ENCODE assay signal across 29 cellular contexts in the genomic region with DNA sequence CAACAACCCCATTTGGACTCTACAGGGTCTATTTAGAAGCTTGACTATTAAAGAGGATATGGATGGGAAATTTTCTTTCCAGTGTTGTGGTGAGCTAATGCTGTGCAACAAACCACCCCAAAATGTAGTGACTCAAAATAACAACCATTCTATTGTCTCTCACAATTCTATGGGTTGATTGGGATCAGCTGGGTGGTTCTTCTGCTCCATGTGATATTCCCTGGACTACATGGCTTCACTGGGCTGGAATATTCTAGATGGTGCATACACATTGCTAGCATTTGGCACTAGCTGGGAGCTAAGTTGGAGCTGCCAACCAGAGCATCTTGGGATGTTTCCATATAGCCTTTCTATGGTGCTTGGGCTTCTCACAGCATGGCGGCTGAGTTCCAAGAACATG. TPM values are rescaled to one million over a fixed set of nuclear protein-coding genes. Genes with fewer than 3 reads are reported as not detected.
"Had no signal": no experiment of that assay in that cellular context is flagged by ENCODE, and none has a peak within 500 bp of the region (broad histone marks: within the 10 kb centered on the region; RNA-seq: fewer than 3 reads in every experiment).

No MANE protein-coding gene starts in this region.

- FAIRE-seq: urothelium cell line had no signal

- DNase-seq: stimulated activated CD4-positive, alpha-beta T cell treated with anti-CD3 and anti-CD28 coated beads, Interleukin-2, amount 100 ng/mL, for 48 hours; stimulated activated CD4-positive, alpha-beta T cell treated with anti-CD3 and anti-CD28 coated beads, Interleukin-4, amount 100 ng/mL, for 1 hour; stimulated activated CD4-positive, alpha-beta T cell treated with anti-CD3 and anti-CD28 coated beads, Interleukin-4, amount 100 ng/mL, for 24 hours; stimulated activated CD4-positive, alpha-beta T cell treated with anti-CD3 and anti-CD28 coated beads, Interleukin-4, amount 100 ng/mL, for 4 hours; stimulated activated CD8-positive, alpha-beta memory T cell treated with anti-CD3 and anti-CD28 coated beads, Interleukin-4, amount 100 ng/mL, for 48 hours; stimulated activated naive B cell treated with anti-CD40 and anti-IgM and Interleukin-4, amounts not matched to agents 10 μg/mL and 1 μg/mL and 100 μg/mL, for 72 hours; stimulated activated naive CD4-positive, alpha-beta T cell; stimulated activated naive CD4-positive, alpha-beta T cell treated with Interleukin-2 at 50 U/mL for 16 hours; stimulated activated naive CD8-positive, alpha-beta T cell treated with anti-CD3 and anti-CD28 coated beads, Interleukin-15, amount 100 ng/mL, for 72 hours; stimulated activated naive CD8-positive, alpha-beta T cell treated with anti-CD3 and anti-CD28 coated beads, Interleukin-15, Interleukin-2, amounts not matched to agents 100 U/mL and 50 U/mL, for 24 hours; stomach; substantia nigra; testis; thyroid gland; tibial artery; transverse colon; trophoblast cell; upper lobe of left lung; upper lobe of right lung; uterus had no signal

- H3K4me1 ChIP-seq: stomach, suprapubic skin, testis, thyroid gland, tibial artery, tibial nerve, transverse colon, upper lobe of left lung, upper lobe of right lung, uterus, vagina had no signal

- H3K9me3 Mint-ChIP-seq: stimulated activated effector memory CD8-positive, alpha-beta T cell treated with anti-CD3 and anti-CD28 coated beads, Interleukin-12 subunit alpha, Interleukin-12 subunit beta, amount 100 ng/mL, for 72 hours; stimulated activated naive B cell treated with anti-CD40 and anti-IgM and Interleukin-4, amounts not matched to agents 10 μg/mL and 1 μg/mL and 100 μg/mL, for 72 hours; stimulated activated naive CD8-positive, alpha-beta T cell treated with anti-CD3 and anti-CD28 coated beads, Interleukin-15, amount 100 ng/mL, for 72 hours; stimulated activated naive CD8-positive, alpha-beta T cell treated with anti-CD3 and anti-CD28 coated beads, Interleukin-15, Interleukin-2, amounts not matched to agents 100 ng/mL and 50 ng/mL, for 24 hours; type B pancreatic cell had no signal

- H3K4me1 Mint-ChIP-seq: stimulated activated effector memory CD8-positive, alpha-beta T cell treated with anti-CD3 and anti-CD28 coated beads, Interleukin-12 subunit alpha, Interleukin-12 subunit beta, amount 100 ng/mL, for 72 hours; stimulated activated memory B cell treated with anti-CD40 and anti-IgM and Interleukin-4, amounts not matched to agents 10 μg/mL and 1 μg/mL and 100 μg/mL, for 72 hours; stimulated activated naive B cell treated with anti-CD40 and anti-IgM and Interleukin-4, amounts not matched to agents 10 μg/mL and 1 μg/mL and 100 μg/mL, for 72 hours; stimulated activated naive CD8-positive, alpha-beta T cell treated with anti-CD3 and anti-CD28 coated beads, Interleukin-15, amount 100 ng/mL, for 72 hours had no signal

- H3K27me3 Mint-ChIP-seq: stimulated activated naive CD8-positive, alpha-beta T cell treated with anti-CD3 and anti-CD28 coated beads, Interleukin-15, amount 100 ng/mL, for 72 hours had no signal

- H3K9me3 ChIP-seq: suprapubic skin, testis, thoracic aorta, thyroid gland, transverse colon, upper lobe of right lung, uterus, vagina had no signal

- H3K27ac Mint-ChIP-seq: stimulated activated effector memory CD8-positive, alpha-beta T cell treated with anti-CD3 and anti-CD28 coated beads, Interleukin-12 subunit alpha, Interleukin-12 subunit beta, amount 100 ng/mL, for 72 hours; stimulated activated memory B cell treated with anti-CD40 and anti-IgM and Interleukin-4, amounts not matched to agents 10 μg/mL and 1 μg/mL and 100 μg/mL, for 72 hours; stimulated activated naive B cell treated with anti-CD40 and anti-IgM and Interleukin-4, amounts not matched to agents 10 μg/mL and 1 μg/mL and 100 μg/mL, for 72 hours; stimulated activated naive CD8-positive, alpha-beta T cell treated with anti-CD3 and anti-CD28 coated beads, Interleukin-15, amount 100 ng/mL, for 72 hours; stimulated activated naive CD8-positive, alpha-beta T cell treated with anti-CD3 and anti-CD28 coated beads, Interleukin-15, Interleukin-2, amounts not matched to agents 100 ng/mL and 50 ng/mL, for 24 hours; type B pancreatic cell had no signal

- H3K36me3 ChIP-seq: stomach, suprapubic skin, thoracic aorta, thyroid gland, tibial artery, tibial nerve, transverse colon, upper lobe of left lung, upper lobe of right lung, uterus, vagina had no signal

- H3K4me3 ChIP-seq: stomach, suprapubic skin, testis, thoracic aorta, thyroid gland, tibial artery, tibial nerve, transverse colon, upper lobe of left lung, upper lobe of right lung, uterus, vagina had no signal

- H3K27me3 ChIP-seq: suprapubic skin, testis, thyroid gland, tibial nerve, transverse colon, upper lobe of left lung, upper lobe of right lung, uterus, vagina had no signal

- ATAC-seq: stimulated activated effector memory CD8-positive, alpha-beta T cell treated with anti-CD3 and anti-CD28 coated beads, Interleukin-12 subunit alpha, Interleukin-12 subunit beta, amount 100 ng/mL, for 72 hours; stimulated activated memory B cell treated with anti-CD40 and anti-IgM and Interleukin-4, amounts not matched to agents 10 μg/mL and 1 μg/mL and 100 μg/mL, for 72 hours; stimulated activated naive B cell treated with anti-CD40 and anti-IgM and Interleukin-4, amounts not matched to agents 10 μg/mL and 1 μg/mL and 100 μg/mL, for 72 hours; stimulated activated naive CD8-positive, alpha-beta T cell treated with anti-CD3 and anti-CD28 coated beads, Interleukin-15, amount 100 ng/mL, for 72 hours; stimulated activated naive CD8-positive, alpha-beta T cell treated with anti-CD3 and anti-CD28 coated beads, Interleukin-15, Interleukin-2, amounts not matched to agents 100 U/mL and 50 U/mL, for 24 hours; upper lobe of right lung had no signal

- H3K4me3 Mint-ChIP-seq: stimulated activated effector memory CD8-positive, alpha-beta T cell treated with anti-CD3 and anti-CD28 coated beads, Interleukin-12 subunit alpha, Interleukin-12 subunit beta, amount 100 ng/mL, for 72 hours; stimulated activated memory B cell treated with anti-CD40 and anti-IgM and Interleukin-4, amounts not matched to agents 10 μg/mL and 1 μg/mL and 100 μg/mL, for 72 hours; stimulated activated naive B cell treated with anti-CD40 and anti-IgM and Interleukin-4, amounts not matched to agents 10 μg/mL and 1 μg/mL and 100 μg/mL, for 72 hours; stimulated activated naive CD8-positive, alpha-beta T cell treated with anti-CD3 and anti-CD28 coated beads, Interleukin-15, amount 100 ng/mL, for 72 hours; stimulated activated naive CD8-positive, alpha-beta T cell treated with anti-CD3 and anti-CD28 coated beads, Interleukin-15, Interleukin-2, amounts not matched to agents 100 ng/mL and 50 ng/mL, for 24 hours; type B pancreatic cell had no signal

- H3K27ac ChIP-seq: stomach, suprapubic skin, testis, thoracic aorta, thyroid gland, tibial artery, tibial nerve, transverse colon, upper lobe of left lung, upper lobe of right lung, uterus, vagina had no signal

- H3K36me3 Mint-ChIP-seq: stimulated activated effector memory CD8-positive, alpha-beta T cell treated with anti-CD3 and anti-CD28 coated beads, Interleukin-12 subunit alpha, Interleukin-12 subunit beta, amount 100 ng/mL, for 72 hours; stimulated activated memory B cell treated with anti-CD40 and anti-IgM and Interleukin-4, amounts not matched to agents 10 μg/mL and 1 μg/mL and 100 μg/mL, for 72 hours; type B pancreatic cell had no signal

RNA-seq across cellular contexts. Expression of gene SLC6A2, which starts 30.2 kb away (rescaled TPM):
- total RNA-seq: thyroid gland, upper lobe of right lung had no signal
